8 cellular contexts compared by ENCODE assay signal in genomic region chr16:85369741-85370528, GRCh38.
DNase-seq lines count a peak whose midpoint lies in the region; ATAC-seq and TF ChIP-seq lines count a peak whose summit lies in the region.

No MANE protein-coding gene starts in this region.

- peak; percentile 53 for ATAC-seq in memory B cell (ENCODE audit: low read depth)
- no peak for ATAC-seq in stimulated activated effector memory CD8-positive, alpha-beta T cell treated with anti-CD3 and anti-CD28 coated beads, Interleukin-12 subunit alpha, Interleukin-12 subunit beta, amount 100 ng/mL, for 72 hours
- ATAC-seq in GM21367 (IDR thresholded peaks at IDR 0.05; ENCODE audit: unreplicated experiment), result no peak

- H3K27me3 Mint-ChIP-seq in HFFc6 (ENCODE audit: insufficient read depth), result peaks cover 14% of the 10 kb centered on the region
- H3K27me3 Mint-ChIP-seq in memory B cell, result peaks cover 15% of the 10 kb centered on the region

- peak; percentile 53 for DNase-seq in CD1c-positive myeloid dendritic cell (ENCODE audit: extremely low spot score)
- peak; percentile 21 for DNase-seq in HFFc6
- peak in 3 of 4 experiments; percentile 15 to 36 (median 22) for DNase-seq in activated CD4-positive, CD25-positive, alpha-beta regulatory T cell (lab: John Stamatoyannopoulos, UW)
- peak; percentile 39 for DNase-seq in cerebellum (ENCODE audit: low spot score)
- peak; percentile 45 to 70 for DNase-seq in memory B cell (ENCODE audit: low spot score in 2 of 2)
- peak; percentile 45 to 76 for DNase-seq in stimulated activated effector memory CD8-positive, alpha-beta T cell treated with anti-CD3 and anti-CD28 coated beads, Interleukin-12 subunit alpha, Interleukin-12 subunit beta, amount 100 ng/mL, for 72 hours (ENCODE audit: low spot score in 2 of 2)
- no peak for DNase-seq in NCI-H2107 treated with DMSO at 0.1 percent for 48 hours (lab: John Stamatoyannopoulos, UW; ENCODE audit: unreplicated experiment)

- H3K9me3 Mint-ChIP-seq in HFFc6, result no peaks in the 10 kb centered on the region
- H3K9me3 Mint-ChIP-seq in memory B cell, result no peaks in the 10 kb centered on the region
- H3K9me3 Mint-ChIP-seq in stimulated activated effector memory CD8-positive, alpha-beta T cell treated with anti-CD3 and anti-CD28 coated beads, Interleukin-12 subunit alpha, Interleukin-12 subunit beta, amount 100 ng/mL, for 72 hours, result no peaks in the 10 kb centered on the region

- H3K36me3 Mint-ChIP-seq in HFFc6 (ENCODE audit: low read depth), result 0 out of 2 replicates have a peak, but pooled peaks cover 5% of the 10 kb centered on the region
- H3K36me3 Mint-ChIP-seq in memory B cell, result no peaks in the 10 kb centered on the region
- no peaks in the 10 kb centered on the region for H3K36me3 Mint-ChIP-seq in stimulated activated effector memory CD8-positive, alpha-beta T cell treated with anti-CD3 and anti-CD28 coated beads, Interleukin-12 subunit alpha, Interleukin-12 subunit beta, amount 100 ng/mL, for 72 hours

- peaks cover 67% of the 10 kb centered on the region for H3K4me1 Mint-ChIP-seq in HFFc6 (ENCODE audit: low read depth)
- H3K4me1 Mint-ChIP-seq in memory B cell, result no peaks in the 10 kb centered on the region
- no peaks in the 10 kb centered on the region for H3K4me1 Mint-ChIP-seq in stimulated activated effector memory CD8-positive, alpha-beta T cell treated with anti-CD3 and anti-CD28 coated beads, Interleukin-12 subunit alpha, Interleukin-12 subunit beta, amount 100 ng/mL, for 72 hours

- peak; percentile 91 for TF ChIP-seq CTCF in HFFc6 (IDR thresholded peaks at IDR 0.05)

- peak overlapping the region; percentile 92 for H3K27ac Mint-ChIP-seq in HFFc6
- H3K27ac Mint-ChIP-seq in memory B cell, result no peak overlapping the region
- H3K27ac Mint-ChIP-seq in stimulated activated effector memory CD8-positive, alpha-beta T cell treated with anti-CD3 and anti-CD28 coated beads, Interleukin-12 subunit alpha, Interleukin-12 subunit beta, amount 100 ng/mL, for 72 hours, result no peak overlapping the region

- no peak overlapping the region; the same call in 1 of the 2 replicates for H3K4me3 Mint-ChIP-seq in HFFc6
- H3K4me3 Mint-ChIP-seq in memory B cell, result no peak overlapping the region
- no peak overlapping the region for H3K4me3 Mint-ChIP-seq in stimulated activated effector memory CD8-positive, alpha-beta T cell treated with anti-CD3 and anti-CD28 coated beads, Interleukin-12 subunit alpha, Interleukin-12 subunit beta, amount 100 ng/mL, for 72 hours
